In genomic region chr19:46714523-46715106, GRCh38 we compare ENCODE assay signal across 8 cellular contexts. TPM values are rescaled to one million over a fixed set of nuclear protein-coding genes. Genes with fewer than 3 reads are reported as not detected.
A peak's percentile ranks its signal among the peaks of the same experiment; 100 is the strongest.
DNase-seq lines count a peak whose midpoint lies in the region; ATAC-seq and TF ChIP-seq lines count a peak whose summit lies in the region.

No MANE protein-coding gene starts in this region.

- H3K4me3 Mint-ChIP-seq in effector memory CD8-positive, alpha-beta T cell = peak overlapping the region; percentile 97 to 99
- peak overlapping the region; percentile 96 for H3K4me3 Mint-ChIP-seq in neural crest cell

- ATAC-seq in effector memory CD8-positive, alpha-beta T cell (replicated peaks) = peak; percentile 53
- no peak for ATAC-seq in HG02884 (IDR thresholded peaks at IDR 0.05; ENCODE audit: unreplicated experiment)

- peak; percentile 82 for DNase-seq in activated CD8-positive, alpha-beta memory T cell treated with anti-CD3 and anti-CD28 coated beads for 24 hours
- DNase-seq in activated CD8-positive, alpha-beta memory T cell treated with anti-CD3 and anti-CD28 coated beads, Interleukin-2, amount 50 U/mL, for 48 hours = no peak
- peak; percentile 43 to 71 (median 52) for DNase-seq in activated CD4-positive, CD25-positive, alpha-beta regulatory T cell (lab: John Stamatoyannopoulos, UW)
- DNase-seq in effector memory CD8-positive, alpha-beta T cell = peak in 1 of 3 experiments; percentile 66
- DNase-seq in neural crest cell (ENCODE audit: low read depth, low spot score) = no peak
- DNase-seq in NCI-H1417 (lab: John Stamatoyannopoulos, UW) = no peak
- DNase-seq in nucleus accumbens (lab: John Stamatoyannopoulos, UW) = no peak

- H3K27ac Mint-ChIP-seq in effector memory CD8-positive, alpha-beta T cell = peak overlapping the region; percentile 97
- no peak overlapping the region for H3K27ac Mint-ChIP-seq in neural crest cell (ENCODE audit: unreplicated experiment)

- peaks cover 65% of the 10 kb centered on the region for H3K36me3 Mint-ChIP-seq in effector memory CD8-positive, alpha-beta T cell (ENCODE audit: insufficient read depth)
- H3K36me3 Mint-ChIP-seq in neural crest cell (ENCODE audit: low read depth) = peaks cover 3% of the 10 kb centered on the region

- H3K4me1 Mint-ChIP-seq in effector memory CD8-positive, alpha-beta T cell (ENCODE audit: low read depth in 2 of 2) = peaks cover 35 to 53% of the 10 kb centered on the region in 2 donors
- peaks cover 40% of the 10 kb centered on the region for H3K4me1 Mint-ChIP-seq in neural crest cell

- no peaks in the 10 kb centered on the region for H3K9me3 Mint-ChIP-seq in effector memory CD8-positive, alpha-beta T cell
- H3K9me3 Mint-ChIP-seq in neural crest cell = no peaks in the 10 kb centered on the region

- no peaks in the 10 kb centered on the region for H3K27me3 Mint-ChIP-seq in effector memory CD8-positive, alpha-beta T cell
- H3K27me3 Mint-ChIP-seq in neural crest cell (ENCODE audit: low read depth) = peaks cover 2% of the 10 kb centered on the region

- no peak for TF ChIP-seq CTCF in neural crest cell (conservative IDR thresholded peaks at IDR 0.05)

RNA-seq across cellular contexts. Expression of gene PRKD2, which starts 2.3 kb away (rescaled TPM):
- 55.5 and 57.2 TPM in 2 replicates for total RNA-seq in neural crest cell

RNA-seq across cellular contexts. Expression of gene FKRP, which starts 31.2 kb away (rescaled TPM):
- total RNA-seq in neural crest cell = 31.9 and 38.6 TPM in 2 replicates

RNA-seq across cellular contexts. Expression of gene STRN4, which starts 31.6 kb away (rescaled TPM):
- 128 and 138 TPM in 2 replicates for total RNA-seq in neural crest cell

RNA-seq across cellular contexts. Expression of gene DACT3, which starts 53.6 kb away (rescaled TPM):
- total RNA-seq in neural crest cell = 6.5 and 7.4 TPM in 2 replicates

Comparison
In these comparisons a context has a peak if more than half of its experiments do, and no peak if none do; other contexts are left out.
1. DNase-seq: peak in activated CD8-positive, alpha-beta memory T cell treated with anti-CD3 and anti-CD28 coated beads for 24 hours (single experiment) and activated CD4-positive, CD25-positive, alpha-beta regulatory T cell (4 of 4); none in activated CD8-positive, alpha-beta memory T cell treated with anti-CD3 and anti-CD28 coated beads, Interleukin-2, amount 50 U/mL, for 48 hours (single experiment), neural crest cell (single experiment), NCI-H1417 (0 of 3) and nucleus accumbens (0 of 56).